21 cellular contexts compared by ENCODE assay signal in the genomic region with DNA sequence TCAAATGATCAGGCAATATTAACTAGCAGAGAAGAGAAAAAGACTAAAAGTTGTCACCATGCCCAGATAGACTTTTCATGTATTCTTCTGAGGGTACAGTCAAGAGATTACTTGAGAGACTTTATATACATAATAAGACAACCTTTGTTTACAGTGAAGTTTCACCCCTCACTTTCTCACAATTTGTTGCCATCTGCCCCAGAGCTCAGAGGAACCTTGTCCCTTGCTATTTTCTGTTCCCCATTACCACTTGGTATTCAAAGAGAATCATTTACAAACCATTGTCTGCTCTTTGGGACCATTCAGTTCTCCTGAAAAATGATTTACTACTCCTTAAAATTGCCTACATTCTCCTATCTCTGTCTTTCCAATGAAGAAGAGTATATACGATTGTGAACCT.
DNase-seq lines count a peak whose midpoint lies in the region; ATAC-seq and TF ChIP-seq lines count a peak whose summit lies in the region.
"Had no signal": no experiment of that assay in that cellular context is flagged by ENCODE, and none has a peak within 500 bp of the region (broad histone marks: within the 10 kb centered on the region; RNA-seq: fewer than 3 reads in every experiment).

No MANE protein-coding gene starts in this region.

- ATAC-seq in GM19043 (IDR thresholded peaks at IDR 0.05; ENCODE audit: low read depth, unreplicated experiment) (peak; percentile 68), GM21737 (IDR thresholded peaks at IDR 0.05; ENCODE audit: unreplicated experiment) (peak; percentile 72), HG03066 (IDR thresholded peaks at IDR 0.05; ENCODE audit: low read depth, unreplicated experiment) (peak; percentile 65), HG03571 (IDR thresholded peaks at IDR 0.05; ENCODE audit: unreplicated experiment) (peak; percentile 59)
- ATAC-seq: activated T-cell treated with anti-CD3 and anti-CD28 coated beads, Interleukin-2, amount 50 U/mL, for 72 hours; left lobe of liver; stimulated activated naive CD8-positive, alpha-beta T cell treated with anti-CD3 and anti-CD28 coated beads, Interleukin-15, amount 100 ng/mL, for 72 hours had no signal

- no peak for TF ChIP-seq CTCF in RWPE1 (conservative IDR thresholded peaks at IDR 0.05; ENCODE audit: low read depth)

- POLR2A ChIA-PET in RWPE1 (lab: Yijun Ruan, JAX; ENCODE audit: low non-redundant PET), result no interaction called here

- H3K27ac ChIP-seq in RWPE1, result no peak overlapping the region
- H3K27ac ChIP-seq: parathyroid adenoma had no signal

- CTCF ChIA-PET in RWPE1 (lab: Yijun Ruan, JAX), result no interaction called here

- DNase-seq in activated T-cell treated with anti-CD3 and anti-CD28 coated beads, Interleukin-2, amount 50 U/mL, for 48 hours, result no peak
- DNase-seq in RWPE1 (ENCODE audit: low spot score) (no peak), medulla oblongata (ENCODE audit: extremely low spot score) (no peak)
- DNase-seq in effector CD8-positive, alpha-beta T cell (lab: John Stamatoyannopoulos, UW), result no peak
- DNase-seq: activated CD4-positive, CD25-positive, alpha-beta regulatory T cell; activated CD8-positive, alpha-beta memory T cell treated with anti-CD3 and anti-CD28 coated beads for 24 hours; activated T-cell treated with anti-CD3 and anti-CD28 coated beads, Interleukin-2, amount 50 U/mL, for 72 hours; CD4-positive, alpha-beta memory T cell; DMS53; GOT3; head of caudate nucleus; NCI-H1694 treated with DMSO at 0.1 percent for 48 hours; NCI-H446 treated with DMSO at 0.1 percent for 48 hours; SK-N-SH; stimulated activated naive CD8-positive, alpha-beta T cell treated with anti-CD3 and anti-CD28 coated beads, Interleukin-15, amount 100 ng/mL, for 72 hours had no signal
